In genomic region chr1:55893155-55893554, GRCh38 we compare ENCODE assay signal across 10 cellular contexts.
DNase-seq lines count a peak whose midpoint lies in the region; ATAC-seq and TF ChIP-seq lines count a peak whose summit lies in the region.
"Had no signal": no experiment of that assay in that cellular context is flagged by ENCODE, and none has a peak within 500 bp of the region (broad histone marks: within the 10 kb centered on the region; RNA-seq: fewer than 3 reads in every experiment).

No MANE protein-coding gene starts in this region.

- no peak overlapping the region for H3K4me3 Mint-ChIP-seq in activated T-cell treated with anti-CD3 and anti-CD28 coated beads, Interleukin-2, amount 50 U/mL, for 72 hours
- H3K4me3 Mint-ChIP-seq: stimulated activated naive CD8-positive, alpha-beta T cell treated with anti-CD3 and anti-CD28 coated beads, Interleukin-15, amount 100 ng/mL, for 72 hours had no signal

- H3K9me3 Mint-ChIP-seq in activated T-cell treated with anti-CD3 and anti-CD28 coated beads, Interleukin-2, amount 50 U/mL, for 72 hours: peaks cover 8 to 12% of the 10 kb centered on the region in 2 donors

- no peak overlapping the region for H3K27ac ChIP-seq in testis
- H3K27ac ChIP-seq: BLaER1 treated with 17β-estradiol and CSF1 and Interleukin-3, amounts not matched to agents 10 nM and 100 nM had no signal

- DNase-seq in SHP77 (lab: John Stamatoyannopoulos, UW) (peak; percentile 12 to 21), SHP77 treated with DMSO at 0.1 percent for 48 hours (lab: John Stamatoyannopoulos, UW) (no peak), NCI-H526 (lab: John Stamatoyannopoulos, UW) (peak; percentile 16 to 68), epithelial cell of esophagus (ENCODE audit: low read depth) (peak; percentile 69), testis (no peak)
- no peak for DNase-seq in activated T-cell treated with anti-CD3 and anti-CD28 coated beads, Interleukin-2, amount 50 U/mL, for 72 hours
- DNase-seq: stimulated activated naive CD8-positive, alpha-beta T cell treated with anti-CD3 and anti-CD28 coated beads, Interleukin-15, amount 100 ng/mL, for 72 hours had no signal

- ATAC-seq in HG03196 (IDR thresholded peaks at IDR 0.05; ENCODE audit: unreplicated experiment): no peak
- ATAC-seq in HG02642 (IDR thresholded peaks at IDR 0.05; ENCODE audit: poor library complexity, unreplicated experiment): no peak
- no peak for ATAC-seq in activated T-cell treated with anti-CD3 and anti-CD28 coated beads, Interleukin-2, amount 50 U/mL, for 72 hours (replicated peaks in 1 of 2)
- ATAC-seq: stimulated activated naive CD8-positive, alpha-beta T cell treated with anti-CD3 and anti-CD28 coated beads, Interleukin-15, amount 100 ng/mL, for 72 hours had no signal

- intact Hi-C loops in testis (cut with DNase I; ENCODE audit: low total_unique reads): no loop called here

- TF ChIP-seq CTCF in epithelial cell of esophagus (IDR thresholded peaks at IDR 0.05; ENCODE audit: insufficient read depth, low read depth, low read length, missing control alignments) (peak; percentile 57), testis (IDR thresholded peaks at IDR 0.05) (peak in 2 of 3 experiments; percentile 14 to 33)

- H3K36me3 ChIP-seq in testis (ENCODE audit: low read depth, missing control alignments): no peaks in the 10 kb centered on the region
- H3K36me3 ChIP-seq: BLaER1 treated with 17β-estradiol and CSF1 and Interleukin-3, amounts not matched to agents 10 nM and 100 nM had no signal

- H3K4me1 Mint-ChIP-seq in activated T-cell treated with anti-CD3 and anti-CD28 coated beads, Interleukin-2, amount 50 U/mL, for 72 hours (ENCODE audit: low read depth): no peaks in the 10 kb centered on the region
- H3K4me1 Mint-ChIP-seq: stimulated activated naive CD8-positive, alpha-beta T cell treated with anti-CD3 and anti-CD28 coated beads, Interleukin-15, amount 100 ng/mL, for 72 hours had no signal

- H3K27me3 ChIP-seq in testis: no peaks in the 10 kb centered on the region
- H3K27me3 ChIP-seq: BLaER1 treated with 17β-estradiol and CSF1 and Interleukin-3, amounts not matched to agents 10 nM and 100 nM had no signal

- H3K36me3 Mint-ChIP-seq in activated T-cell treated with anti-CD3 and anti-CD28 coated beads, Interleukin-2, amount 50 U/mL, for 72 hours (ENCODE audit: insufficient read depth in 2 of 2): peaks cover 2 to 6% of the 10 kb centered on the region in 2 donors

- peaks cover 5% of the 10 kb centered on the region for H3K27me3 Mint-ChIP-seq in activated T-cell treated with anti-CD3 and anti-CD28 coated beads, Interleukin-2, amount 50 U/mL, for 72 hours (ENCODE audit: low read depth)

- H3K9me3 ChIP-seq in testis: no peaks in the 10 kb centered on the region

- H3K4me1 ChIP-seq in testis: no peaks in the 10 kb centered on the region
- H3K4me1 ChIP-seq: BLaER1 treated with 17β-estradiol and CSF1 and Interleukin-3, amounts not matched to agents 10 nM and 100 nM had no signal

- WGBS in testis, 2 donors: 42 to 43% methylated on average over 2 of the region's 2 CpGs

- H3K4me3 ChIP-seq in epithelial cell of esophagus (ENCODE audit: low read length): no peak overlapping the region
- no peak overlapping the region for H3K4me3 ChIP-seq in testis
- H3K4me3 ChIP-seq: BLaER1 treated with 17β-estradiol and CSF1 and Interleukin-3, amounts not matched to agents 10 nM and 100 nM had no signal

- H3K27ac Mint-ChIP-seq in activated T-cell treated with anti-CD3 and anti-CD28 coated beads, Interleukin-2, amount 50 U/mL, for 72 hours: no peak overlapping the region
- H3K27ac Mint-ChIP-seq: stimulated activated naive CD8-positive, alpha-beta T cell treated with anti-CD3 and anti-CD28 coated beads, Interleukin-15, amount 100 ng/mL, for 72 hours had no signal

- TF ChIP-seq POLR2A in testis (IDR thresholded peaks at IDR 0.05): no peak

Comparison
In these comparisons a context has a peak if more than half of its experiments do, and no peak if none do; other contexts are left out.
1. DNase-seq: peak in SHP77 (2 of 2), NCI-H526 (2 of 2) and epithelial cell of esophagus (single experiment); none in SHP77 treated with DMSO at 0.1 percent for 48 hours (single experiment), testis (single experiment) and activated T-cell treated with anti-CD3 and anti-CD28 coated beads, Interleukin-2, amount 50 U/mL, for 72 hours (0 of 2).